Comparison of ENCODE assay signal across 8 cellular contexts in genomic region chr1:228109073-228109961, GRCh38. TPM values are rescaled to one million over a fixed set of nuclear protein-coding genes. Genes with fewer than 3 reads are reported as not detected.
DNase-seq lines count a peak whose midpoint lies in the region; ATAC-seq, FAIRE-seq and TF ChIP-seq lines count a peak whose summit lies in the region.

Gene MRPL55 (minus strand): TSS chr1:228109299. CDS start chr1:228108260, 1,039 bp downstream.

- no peaks in the 10 kb centered on the region for H3K27me3 Mint-ChIP-seq in T-helper 17 cell

- TF ChIP-seq CTCF in psoas muscle (IDR thresholded peaks at IDR 0.05): peak; percentile 9

- DNase-seq in NCI-H1694 treated with DMSO at 0.1 percent for 48 hours (lab: John Stamatoyannopoulos, UW) (peak; percentile 82), T-helper 17 cell (peak; percentile 98 to 99 (median 99)), amygdala (lab: John Stamatoyannopoulos, UW) (peak; percentile 77 to 100 (median 98)), left ventricle myocardium superior (peak; percentile 99), psoas muscle (peak; percentile 96 to 99), urothelium cell line (ENCODE audit: low spot score) (peak; percentile 97)

- H3K9me3 ChIP-seq in T-helper 17 cell (ENCODE audit: control insufficient read depth, low read length, poor library complexity, severe bottlenecking) (no peaks in the 10 kb centered on the region), psoas muscle (no peaks in the 10 kb centered on the region)

- WGBS in psoas muscle, 3 donors: 0 to 1% (median 0%) methylated on average over 59 to 66 of the region's 66 CpGs

- H3K27ac ChIP-seq in psoas muscle: peak within 1 kb of the TSS; percentile 88

- H3K4me1 ChIP-seq in psoas muscle: peaks cover 21% of the 10 kb centered on the region

- peaks cover 8% of the 10 kb centered on the region for H3K4me1 Mint-ChIP-seq in T-helper 17 cell

- H3K36me3 ChIP-seq in psoas muscle (ENCODE audit: insufficient read depth in 1 of 2, low read depth in 1 of 2): peaks cover 0 to 22% of the 10 kb centered on the region in 2 donors

- peak within 1 kb of the TSS; percentile 98 for H3K4me3 ChIP-seq in psoas muscle

- FAIRE-seq in urothelium cell line (lab: Jason Lieb, UNC): peak; percentile 99

- ATAC-seq in GM18498 (IDR thresholded peaks at IDR 0.05; ENCODE audit: unreplicated experiment): peak; percentile 92
- peak; percentile 89 for ATAC-seq in HG02938 (IDR thresholded peaks at IDR 0.05; ENCODE audit: unreplicated experiment)
- peak; percentile 97 for ATAC-seq in T-helper 17 cell
- peak; percentile 95 for ATAC-seq in left ventricle myocardium superior
- ATAC-seq in psoas muscle: peak; percentile 94 to 97 (median 96)

- intact Hi-C loops in left ventricle myocardium superior (cut with micrococcal nuclease): no loop called here
- intact Hi-C loops in psoas muscle (cut with DNase I): no loop called here

- H3K27me3 ChIP-seq in psoas muscle (ENCODE audit: insufficient read depth in 3 of 3, low read length in 2 of 3): no peaks in the 10 kb centered on the region

- peak within 1 kb of the TSS; percentile 95 for H3K4me3 Mint-ChIP-seq in T-helper 17 cell

- peak within 1 kb of the TSS; percentile 85 for H3K27ac Mint-ChIP-seq in T-helper 17 cell

- no peaks in the 10 kb centered on the region for H3K36me3 Mint-ChIP-seq in T-helper 17 cell (ENCODE audit: low read depth)

RNA-seq across cellular contexts. Expression of gene MRPL55, which starts in this region (rescaled TPM):
- total RNA-seq in T-helper 17 cell (10 to 100 TPM; 55.2 to 59.9 TPM), left ventricle myocardium superior (58.6 TPM), psoas muscle (10 to 100 TPM; 35.7 to 43.4 (median 39.2) TPM)
- polyA plus RNA-seq in psoas muscle: 10 to 100 TPM; 70.9 to 86.2 (median 81.8) TPM

Comparison
In these comparisons a context has a peak if more than half of its experiments do, and no peak if none do; other contexts are left out.
1. Peak in every context shown above with its lines: DNase-seq, ATAC-seq, H3K4me3 ChIP-seq and H3K27ac ChIP-seq.